In the genomic region with DNA sequence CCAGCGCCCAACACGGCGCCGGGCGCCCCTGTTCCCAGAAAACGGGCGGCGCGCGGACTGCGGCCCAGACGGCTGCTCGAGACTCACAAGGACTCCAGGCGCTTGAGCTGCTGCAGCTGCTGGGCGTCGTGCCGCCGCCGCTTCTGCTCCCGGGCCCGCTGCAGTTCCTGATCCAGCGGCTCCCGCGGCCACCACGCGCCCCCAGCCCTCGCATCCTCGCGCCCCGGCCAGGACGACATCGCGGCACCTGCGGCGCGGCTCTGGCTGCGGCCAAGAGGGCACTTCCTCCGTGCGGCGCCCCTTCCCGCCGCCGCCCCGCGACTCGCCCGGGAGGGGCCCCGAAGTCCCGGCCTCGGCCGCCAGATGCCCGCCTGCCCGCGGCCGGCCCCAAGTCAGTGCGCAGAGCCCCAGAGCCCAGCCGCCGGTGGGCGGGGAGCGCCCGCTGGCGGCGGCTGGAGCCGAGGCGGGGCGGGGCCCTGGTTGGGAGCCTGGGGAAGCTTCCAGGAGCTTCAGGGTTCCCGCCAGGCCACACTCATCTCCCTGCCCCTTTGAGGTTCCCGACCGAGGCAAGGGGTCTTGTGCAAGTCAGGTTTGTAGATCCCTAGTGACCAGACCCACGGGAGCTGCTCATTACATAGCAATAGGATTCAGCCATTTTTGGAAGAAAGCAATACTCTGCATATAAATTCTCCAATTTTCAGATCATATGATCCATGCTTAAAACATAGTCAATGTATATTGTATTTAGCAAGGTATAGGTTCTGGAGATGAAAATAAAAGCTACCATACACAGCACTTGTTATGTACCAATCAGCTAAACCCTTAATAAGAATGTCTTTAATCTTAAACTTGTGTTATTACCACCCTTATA, we compare ENCODE assay signal across 8 cellular contexts. TPM values are rescaled to one million over a fixed set of nuclear protein-coding genes. Genes with fewer than 3 reads are reported as not detected.
DNase-seq lines count a peak whose midpoint lies in the region; ATAC-seq lines count a peak whose summit lies in the region.

No MANE protein-coding gene starts in this region.

- peaks cover 6% of the 10 kb centered on the region for H3K79me1 ChIP-seq in mesenchymal stem cell (replicated peaks; ENCODE audit: low read length, poor library complexity, severe bottlenecking)

- no peak overlapping the region for H3K23ac ChIP-seq in mesenchymal stem cell (ENCODE audit: low read length in 2 of 2)

- peak overlapping the region; percentile 76 to 88 for H3K4me3 Mint-ChIP-seq in effector memory CD8-positive, alpha-beta T cell

- H2BK120ac ChIP-seq in mesenchymal stem cell (ENCODE audit: low read depth, low read length), result peak overlapping the region; percentile 85

- H2BK12ac ChIP-seq in mesenchymal stem cell (ENCODE audit: low read length in 2 of 2), result no peak overlapping the region

- no peak overlapping the region for H2AK5ac ChIP-seq in mesenchymal stem cell (ENCODE audit: low read length, severe bottlenecking)

- peak overlapping the region; percentile 86 for H3K9ac ChIP-seq in mesenchymal stem cell (ENCODE audit: low read length)

- H3K27ac ChIP-seq in mesenchymal stem cell (ENCODE audit: low read length, poor library complexity, severe bottlenecking), result no peak overlapping the region

- H3K4me1 Mint-ChIP-seq in effector memory CD8-positive, alpha-beta T cell (ENCODE audit: low read depth in 2 of 2), result peaks cover 6% of the 10 kb centered on the region in 2 donors

- H3K27me3 Mint-ChIP-seq in effector memory CD8-positive, alpha-beta T cell, result peaks cover 4 to 6% of the 10 kb centered on the region in 2 donors

- H3K4me3 ChIP-seq in mesenchymal stem cell (ENCODE audit: insufficient read depth in 1 of 2, low read depth in 1 of 2, low read length in 2 of 2), result peak overlapping the region; percentile 82 to 86

- H3K9me3 Mint-ChIP-seq in effector memory CD8-positive, alpha-beta T cell, result no peaks in the 10 kb centered on the region

- peak overlapping the region; percentile 95 for H4K8ac ChIP-seq in mesenchymal stem cell (ENCODE audit: low read length)

- H2BK5ac ChIP-seq in mesenchymal stem cell (ENCODE audit: low read depth, low read length, poor library complexity, severe bottlenecking), result peak overlapping the region; percentile 39

- H2AFZ ChIP-seq in mesenchymal stem cell (ENCODE audit: low read depth, low read length), result peak overlapping the region; percentile 60

- H3K4ac ChIP-seq in mesenchymal stem cell (ENCODE audit: low read depth in 1 of 2, low read length in 2 of 2), result peak overlapping the region; percentile 81 to 87

- H3K4me2 ChIP-seq in mesenchymal stem cell (ENCODE audit: low read length, poor library complexity, severe bottlenecking), result peak overlapping the region; percentile 60

- peak overlapping the region; percentile 83 for H2BK15ac ChIP-seq in mesenchymal stem cell (ENCODE audit: low read depth, poor library complexity, severe bottlenecking)

- ATAC-seq in HG03439 (IDR thresholded peaks at IDR 0.05; ENCODE audit: unreplicated experiment), result peak; percentile 90
- ATAC-seq in effector memory CD8-positive, alpha-beta T cell (replicated peaks), result peak; percentile 89

- H3K36me3 Mint-ChIP-seq in effector memory CD8-positive, alpha-beta T cell (ENCODE audit: insufficient read depth), result no peaks in the 10 kb centered on the region

- no peaks in the 10 kb centered on the region for H3K36me3 ChIP-seq in mesenchymal stem cell (ENCODE audit: control insufficient read depth in 1 of 2, insufficient read depth in 2 of 2, low read depth in 1 of 2, low read length in 2 of 2)

- H3K4me1 ChIP-seq in mesenchymal stem cell (ENCODE audit: control insufficient read depth, insufficient read depth, low read depth, low read length), result no peaks in the 10 kb centered on the region

- peaks cover 4% of the 10 kb centered on the region for H3K9me3 ChIP-seq in mesenchymal stem cell (ENCODE audit: control insufficient read depth, low read length)

- DNase-seq in CD1c-positive myeloid dendritic cell (ENCODE audit: extremely low spot score) (peak; percentile 88), GM19240 (ENCODE audit: insufficient read length, low spot score) (peak; percentile 56), NCI-H82 (lab: John Stamatoyannopoulos, UW) (peak; percentile 85), mesenchymal stem cell (peak; percentile 81)
- DNase-seq in activated CD8-positive, alpha-beta memory T cell treated with anti-CD3 and anti-CD28 coated beads for 1 hour (ENCODE audit: extremely low read depth in 1 of 2, low read depth in 1 of 2), result peak; percentile 9 to 58
- peak; percentile 50 to 57 (median 52) for DNase-seq in effector memory CD8-positive, alpha-beta T cell
- peak; percentile 51 for DNase-seq in stimulated activated CD8-positive, alpha-beta memory T cell treated with anti-CD3 and anti-CD28 coated beads, Interleukin-12 subunit alpha, Interleukin-12 subunit beta, amount 100 ng/mL, for 4 hours (ENCODE audit: low read depth)

- peaks cover 0 to 4% of the 10 kb centered on the region in 2 experiments for H3K27me3 ChIP-seq in mesenchymal stem cell (ENCODE audit: control insufficient read depth in 1 of 2, insufficient read depth in 1 of 2, low read length in 2 of 2)

- peak overlapping the region; percentile 85 for H4K91ac ChIP-seq in mesenchymal stem cell (ENCODE audit: low read length)

- peak overlapping the region; percentile 66 to 80 for H3K14ac ChIP-seq in mesenchymal stem cell (ENCODE audit: low read length in 2 of 2)

- 0% methylated on average over 53 of the region's 70 CpGs for WGBS in mesenchymal stem cell

- H3K18ac ChIP-seq in mesenchymal stem cell (ENCODE audit: low read depth in 1 of 2, low read length in 2 of 2), result peak overlapping the region; percentile 94 to 98

- H3K27ac Mint-ChIP-seq in effector memory CD8-positive, alpha-beta T cell, result peak overlapping the region in 1 of 2 donors; percentile 58

RNA-seq across cellular contexts. Expression of gene FKBP9, which starts 14.2 kb away (rescaled TPM):
- 165 TPM for polyA plus RNA-seq in mesenchymal stem cell (2013, experiment 1 of 2)
- 168 TPM for polyA plus RNA-seq in mesenchymal stem cell (2013, experiment 2 of 2)

RNA-seq across cellular contexts. Expression of gene KBTBD2, which starts 51.5 kb away (rescaled TPM):
- polyA plus RNA-seq in mesenchymal stem cell (2013, experiment 1 of 2), result 16.5 TPM
- 18.2 TPM for polyA plus RNA-seq in mesenchymal stem cell (2013, experiment 2 of 2)

Comparison
In these comparisons a context has a peak if more than half of its experiments do, and no peak if none do; other contexts are left out.
1. DNase-seq: peak in every context shown above with its lines; median percentile 88 in CD1c-positive myeloid dendritic cell; 85 in NCI-H82; 81 in mesenchymal stem cell; 56 in GM19240; 52 in effector memory CD8-positive, alpha-beta T cell; 51 in stimulated activated CD8-positive, alpha-beta memory T cell treated with anti-CD3 and anti-CD28 coated beads, Interleukin-12 subunit alpha, Interleukin-12 subunit beta, amount 100 ng/mL, for 4 hours; 34 in activated CD8-positive, alpha-beta memory T cell treated with anti-CD3 and anti-CD28 coated beads for 1 hour.